ENCODE assay signal across 1 cellular context in genomic region chr4:150080335-150080734, GRCh38.
TF ChIP-seq lines count a peak whose summit lies in the region.

No MANE protein-coding gene starts in this region.

TF ChIP-seq in HepG2, 621 proteins besides CTCF, POLR2A, EP300 and RAD21:
- peak; percentile 16; the same call in 1 of the 2 replicates for TF ChIP-seq ZNF629 (CRISPR knock-in tag; conservative IDR thresholded peaks at IDR 0.05)
- TF ChIP-seq, protein P1, sequence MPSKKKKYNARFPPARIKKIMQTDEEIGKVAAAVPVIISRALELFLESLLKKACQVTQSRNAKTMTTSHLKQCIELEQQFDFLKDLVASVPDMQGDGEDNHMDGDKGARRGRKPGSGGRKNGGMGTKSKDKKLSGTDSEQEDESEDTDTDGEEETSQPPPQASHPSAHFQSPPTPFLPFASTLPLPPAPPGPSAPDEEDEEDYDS (CRISPR knock-in tag; IDR thresholded peaks at IDR 0.05) = no peak
